8 cellular contexts compared by ENCODE assay signal in the genomic region with DNA sequence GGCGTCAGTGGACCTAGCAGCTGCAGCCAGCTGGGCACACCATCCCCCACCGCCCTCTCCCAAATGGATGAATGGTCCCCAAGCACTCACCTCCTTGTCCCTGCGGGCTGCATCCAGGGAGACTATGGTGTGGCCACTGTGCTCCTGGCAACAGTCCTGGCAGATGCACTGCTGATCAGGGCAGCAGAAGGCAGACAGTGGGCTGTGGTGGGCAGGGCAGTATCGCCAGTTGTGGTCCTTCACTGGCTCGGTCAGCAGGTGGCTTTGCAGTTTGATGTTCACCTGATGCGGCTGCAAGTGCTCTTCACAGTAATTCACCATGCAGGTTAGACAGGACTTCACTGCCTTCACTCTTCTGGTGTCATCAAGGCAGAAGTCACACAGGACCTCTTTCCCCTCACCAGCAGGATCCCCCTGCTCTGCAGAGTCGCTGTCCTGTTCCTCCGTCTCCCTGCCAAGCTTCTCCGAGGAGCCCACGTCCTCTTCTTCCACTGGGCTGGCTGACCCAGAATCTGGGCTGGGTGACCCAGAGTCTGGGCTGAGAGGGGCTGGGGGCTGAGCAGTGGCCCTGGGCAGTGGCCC. TPM values are rescaled to one million over a fixed set of nuclear protein-coding genes. Genes with fewer than 3 reads are reported as not detected.
DNase-seq lines count a peak whose midpoint lies in the region; FAIRE-seq and TF ChIP-seq lines count a peak whose summit lies in the region.

No MANE protein-coding gene starts in this region.

- peak overlapping the region; percentile 48 for H3K9ac ChIP-seq in endothelial cell of umbilical vein (replicated peaks; ENCODE audit: extremely low read depth, insufficient read depth, low read length)

- no peaks in the 10 kb centered on the region for H3K36me3 ChIP-seq in CD4-positive, alpha-beta memory T cell (ENCODE audit: insufficient read depth, low read length)
- H3K36me3 ChIP-seq in endothelial cell of umbilical vein (ENCODE audit: control insufficient read depth in 2 of 2, extremely low read depth in 1 of 2, insufficient read depth in 2 of 2, low read length in 2 of 2) (no peaks in the 10 kb centered on the region), OCI-LY7 (ENCODE audit: insufficient read depth, low read length) (no peaks in the 10 kb centered on the region)

- peaks cover 5 to 33% (median 12%) of the 10 kb centered on the region in 4 donors for H3K4me1 Mint-ChIP-seq in CD4-positive, alpha-beta memory T cell
- H3K4me1 Mint-ChIP-seq in osteocyte (ENCODE audit: unreplicated experiment): peaks cover 69% of the 10 kb centered on the region

- no peaks in the 10 kb centered on the region for H3K9me2 ChIP-seq in OCI-LY7 (ENCODE audit: insufficient read depth, low read length)

- no peaks in the 10 kb centered on the region for H3K27me3 ChIP-seq in CD4-positive, alpha-beta memory T cell (ENCODE audit: insufficient read depth, low read length)
- no peaks in the 10 kb centered on the region for H3K27me3 ChIP-seq in endothelial cell of umbilical vein (ENCODE audit: control insufficient read depth in 2 of 2, insufficient read depth in 2 of 2, low read length in 2 of 2)

- dilution Hi-C loops in endothelial cell of umbilical vein (cut with MboI; ENCODE audit: extremely low pct_ligation_motif_present, low sequenced_read_pairs): no loop called here

- TF ChIP-seq CTCF in endothelial cell of umbilical vein (IDR thresholded peaks at IDR 0.05; ENCODE audit: extremely low read depth in 1 of 2, insufficient read depth in 1 of 2, low read depth in 1 of 2, low read length in 2 of 2) (no peak), osteocyte (IDR thresholded peaks at IDR 0.05) (no peak), OCI-LY7 (conservative IDR thresholded peaks at IDR 0.05; ENCODE audit: low read length) (no peak)

- H3K4me2 ChIP-seq in endothelial cell of umbilical vein (ENCODE audit: insufficient read depth, low read length): peak overlapping the region; percentile 51
- H3K4me2 ChIP-seq in OCI-LY7 (ENCODE audit: low read length): no peak overlapping the region

- H3K27ac Mint-ChIP-seq in CD4-positive, alpha-beta memory T cell: peak overlapping the region in 5 of 7 donors; percentile 46 to 71 (median 59)
- H3K27ac Mint-ChIP-seq in osteocyte (ENCODE audit: unreplicated experiment): peak overlapping the region; percentile 97

- no peaks in the 10 kb centered on the region for H3K9me3 ChIP-seq in CD4-positive, alpha-beta memory T cell (ENCODE audit: control insufficient read depth in 1 of 2, low read length in 2 of 2)
- H3K9me3 ChIP-seq in endothelial cell of umbilical vein (replicated peaks; ENCODE audit: control insufficient read depth, insufficient read depth, low read length): no peaks in the 10 kb centered on the region
- no peaks in the 10 kb centered on the region for H3K9me3 ChIP-seq in OCI-LY7 (ENCODE audit: low read length)

- H3K4me3 Mint-ChIP-seq in CD4-positive, alpha-beta memory T cell: peak overlapping the region; percentile 33 to 81 (median 52)
- H3K4me3 Mint-ChIP-seq in osteocyte (ENCODE audit: unreplicated experiment): peak overlapping the region; percentile 77

- POLR2A ChIA-PET in CD4-positive, alpha-beta memory T cell (lab: Charles Lee; ENCODE audit: partially characterized antibody): no interaction called here
- POLR2A ChIA-PET in endothelial cell of umbilical vein (lab: Charles Lee): interaction anchor here (0.9 kb wide), 1 partner anchor 10 kb away, joined by 3 read pairs; no protein-coding TSS in a partner anchor
- POLR2A ChIA-PET in OCI-LY7 (lab: Charles Lee): no interaction called here

- BruUV-seq in endothelial cell of umbilical vein (replicated peaks; lab: Mats Ljungman, UMichigan) (TSS peak; percentile 39), OCI-LY7 (replicated peaks; lab: Mats Ljungman, UMichigan) (no TSS peak)

- FAIRE-seq in endothelial cell of umbilical vein (lab: Jason Lieb, UNC): no peak

- intact Hi-C loops in CD4-positive, alpha-beta memory T cell (cut with micrococcal nuclease): no loop called here
- intact Hi-C loops in endothelial cell of umbilical vein (cut with micrococcal nuclease) (loop anchor here (1.0 to 2.0 kb wide), 2 partner anchors 33 to 390 kb away; a partner anchor contains a TSS), OCI-LY7 (cut with micrococcal nuclease; ENCODE audit: unreplicated experiment) (no loop called here)

- H3K9me1 ChIP-seq in endothelial cell of umbilical vein (replicated peaks; ENCODE audit: control insufficient read depth, extremely low read depth, insufficient read depth, low read length): no peaks in the 10 kb centered on the region

- H3K36me3 Mint-ChIP-seq in CD4-positive, alpha-beta memory T cell: peaks cover 0 to 1% of the 10 kb centered on the region in 2 donors
- no peaks in the 10 kb centered on the region for H3K36me3 Mint-ChIP-seq in osteocyte (ENCODE audit: unreplicated experiment)

- peak overlapping the region; percentile 37 for H2AFZ ChIP-seq in endothelial cell of umbilical vein (ENCODE audit: low read depth, low read length)
- H2AFZ ChIP-seq in OCI-LY7 (ENCODE audit: low read length): no peak overlapping the region

- TF ChIP-seq POLR2A in endothelial cell of umbilical vein (IDR thresholded peaks at IDR 0.05; ENCODE audit: low read depth, low read length): no peak

- CTCF ChIA-PET in CD4-positive, alpha-beta memory T cell (lab: Charles Lee; ENCODE audit: partially characterized antibody): no interaction called here
- CTCF ChIA-PET in endothelial cell of umbilical vein (lab: Charles Lee): interaction anchor here (0.7 to 1.2 kb wide), 2 partner anchors 48 to 348 kb away, joined by 3 read pairs; a partner anchor contains a TSS
- CTCF ChIA-PET in OCI-LY7 (lab: Charles Lee; ENCODE audit: unreplicated experiment): no interaction called here

- H3K9me3 Mint-ChIP-seq in CD4-positive, alpha-beta memory T cell: peaks cover 0 to 2% (median 0%) of the 10 kb centered on the region in 8 donors
- no peaks in the 10 kb centered on the region for H3K9me3 Mint-ChIP-seq in osteocyte (ENCODE audit: unreplicated experiment)

- H3K79me2 ChIP-seq in endothelial cell of umbilical vein (ENCODE audit: control insufficient read depth, insufficient read depth, low read length) (peaks cover 9% of the 10 kb centered on the region), OCI-LY7 (ENCODE audit: insufficient read depth, low read depth, low read length) (no peaks in the 10 kb centered on the region)

- peak overlapping the region in 1 of 2 donors; percentile 7 for H3K4me3 ChIP-seq in CD4-positive, alpha-beta memory T cell (ENCODE audit: low read length in 2 of 2)
- H3K4me3 ChIP-seq in endothelial cell of umbilical vein (replicated peaks in 1 of 3; ENCODE audit: insufficient read depth in 1 of 3, low read depth in 1 of 3, low read length in 3 of 3): peak overlapping the region; percentile 8 to 59 (median 57)
- H3K4me3 ChIP-seq in OCI-LY7 (ENCODE audit: low read depth, low read length, poor library complexity, severe bottlenecking): no peak overlapping the region

- H3K27me3 Mint-ChIP-seq in CD4-positive, alpha-beta memory T cell: no peaks in the 10 kb centered on the region
- no peaks in the 10 kb centered on the region for H3K27me3 Mint-ChIP-seq in osteocyte (ENCODE audit: unreplicated experiment)

- H4K20me1 ChIP-seq in endothelial cell of umbilical vein (replicated peaks; ENCODE audit: control insufficient read depth, extremely low read depth, insufficient read depth, low read length) (no peaks in the 10 kb centered on the region), OCI-LY7 (ENCODE audit: insufficient read depth, low read length) (no peaks in the 10 kb centered on the region)

- H3K27ac ChIP-seq in CD4-positive, alpha-beta memory T cell (ENCODE audit: low read depth, low read length): no peak overlapping the region
- H3K27ac ChIP-seq in endothelial cell of umbilical vein (ENCODE audit: insufficient read depth, low read depth, low read length): peak overlapping the region; percentile 43
- H3K27ac ChIP-seq in OCI-LY7 (ENCODE audit: low read depth, low read length, poor library complexity, severe bottlenecking): no peak overlapping the region

- DNase-seq in CD4-positive, alpha-beta memory T cell: no peak
- DNase-seq in NCI-H146 treated with DMSO at 0.1 percent for 48 hours (lab: John Stamatoyannopoulos, UW; ENCODE audit: unreplicated experiment) (peak; percentile 8), endothelial cell of umbilical vein (ENCODE audit: low read depth, low spot score) (no peak), osteocyte (ENCODE audit: extremely low spot score, unreplicated experiment) (no peak), GF-D8 (lab: John Stamatoyannopoulos, UW) (no peak), amniotic stem cell (lab: John Stamatoyannopoulos, UW) (no peak), cortex of kidney (lab: John Stamatoyannopoulos, UW) (no peak), OCI-LY7 (ENCODE audit: low spot score) (no peak)

- H3K4me1 ChIP-seq in CD4-positive, alpha-beta memory T cell (ENCODE audit: insufficient read depth, low read length): peaks cover 10% of the 10 kb centered on the region
- H3K4me1 ChIP-seq in endothelial cell of umbilical vein (ENCODE audit: control insufficient read depth, extremely low read depth, insufficient read depth, low read length) (peaks cover 24% of the 10 kb centered on the region), OCI-LY7 (ENCODE audit: insufficient read depth, low read length, poor library complexity, severe bottlenecking) (no peaks in the 10 kb centered on the region)

RNA-seq across cellular contexts. Expression of a gene that starts 31.6 kb away (rescaled TPM):
- under 1 TPM; 0.26 to 0.89 TPM for total RNA-seq in CD4-positive, alpha-beta memory T cell
- not detected for polyA plus RNA-seq in CD4-positive, alpha-beta memory T cell
- 0.90 and 2.5 TPM in 2 replicates for total RNA-seq in endothelial cell of umbilical vein
- 0.80 and 1.3 TPM in 2 replicates for polyA plus RNA-seq in endothelial cell of umbilical vein
- polyA plus RNA-seq in endothelial cell of umbilical vein (2011; cell fraction: cytosol; rRNA removed): 0.09 and 0.17 TPM in 2 replicates
- polyA plus RNA-seq in endothelial cell of umbilical vein (2011; cell fraction: nucleus; rRNA removed): 4.0 and 4.8 TPM in 2 replicates
- 0.40 TPM in 1 of 2 replicates, not detected in the other for polyA plus RNA-seq in endothelial cell of umbilical vein (2012)
- 1.4 and 1.6 TPM in 2 replicates for polyA minus RNA-seq in endothelial cell of umbilical vein
- 2.2 TPM for polyA minus RNA-seq in endothelial cell of umbilical vein (2011; cell fraction: cytosol; rRNA and poly(A)+ RNA removed)
- polyA minus RNA-seq in endothelial cell of umbilical vein (2011; cell fraction: nucleus; rRNA and poly(A)+ RNA removed): 0.63 and 2.9 TPM in 2 replicates
- total RNA-seq in osteocyte: 0.40 TPM in 1 of 2 replicates, not detected in the other
- not detected in 2 replicates for total RNA-seq in OCI-LY7 (2014; rRNA removed; shearing (Covaris generic))
- total RNA-seq in OCI-LY7 (2022): not detected in 2 replicates

RNA-seq across cellular contexts. Expression of a gene that starts 33.0 kb away (rescaled TPM):
- total RNA-seq in CD4-positive, alpha-beta memory T cell: 10 to 100 TPM in 1 of 2 experiments, 1 to 10 TPM in 1; 8.3 to 11.2 TPM
- 1 to 10 TPM; 4.2 to 5.6 TPM for polyA plus RNA-seq in CD4-positive, alpha-beta memory T cell
- total RNA-seq in endothelial cell of umbilical vein (45.5 and 50.3 TPM in 2 replicates), osteocyte (23.5 and 26.3 TPM in 2 replicates), OCI-LY7 (2022) (9.9 and 13.2 TPM in 2 replicates)
- polyA plus RNA-seq in endothelial cell of umbilical vein: 41.2 and 41.7 TPM in 2 replicates
- polyA plus RNA-seq in endothelial cell of umbilical vein (2011; cell fraction: cytosol; rRNA removed): 34.3 and 37.6 TPM in 2 replicates
- polyA plus RNA-seq in endothelial cell of umbilical vein (2011; cell fraction: nucleus; rRNA removed): 27.5 and 30.8 TPM in 2 replicates
- 19.8 and 22.2 TPM in 2 replicates for polyA plus RNA-seq in endothelial cell of umbilical vein (2012)
- 60.6 and 69.4 TPM in 2 replicates for polyA minus RNA-seq in endothelial cell of umbilical vein
- 49.2 TPM for polyA minus RNA-seq in endothelial cell of umbilical vein (2011; cell fraction: cytosol; rRNA and poly(A)+ RNA removed)
- polyA minus RNA-seq in endothelial cell of umbilical vein (2011; cell fraction: nucleus; rRNA and poly(A)+ RNA removed): 17.6 and 22.0 TPM in 2 replicates
- 11.0 and 13.8 TPM in 2 replicates for total RNA-seq in OCI-LY7 (2014; rRNA removed; shearing (Covaris generic))

RNA-seq across cellular contexts. Expression of a gene that starts 48.5 kb away (rescaled TPM):
- total RNA-seq in CD4-positive, alpha-beta memory T cell: 10 to 100 TPM; 30.3 to 35.4 TPM
- 10 to 100 TPM; 10.8 to 13.5 TPM for polyA plus RNA-seq in CD4-positive, alpha-beta memory T cell
- total RNA-seq in endothelial cell of umbilical vein: 37.4 and 46.5 TPM in 2 replicates
- 8.6 and 11.7 TPM in 2 replicates for polyA plus RNA-seq in endothelial cell of umbilical vein
- polyA plus RNA-seq in endothelial cell of umbilical vein (2011; cell fraction: cytosol; rRNA removed): 17.7 and 17.8 TPM in 2 replicates
- 19.2 and 21.9 TPM in 2 replicates for polyA plus RNA-seq in endothelial cell of umbilical vein (2011; cell fraction: nucleus; rRNA removed)
- polyA plus RNA-seq in endothelial cell of umbilical vein (2012): 25.9 and 27.4 TPM in 2 replicates
- 28.3 and 30.6 TPM in 2 replicates for polyA minus RNA-seq in endothelial cell of umbilical vein
- 6.6 TPM for polyA minus RNA-seq in endothelial cell of umbilical vein (2011; cell fraction: cytosol; rRNA and poly(A)+ RNA removed)
- 7.5 and 10.8 TPM in 2 replicates for polyA minus RNA-seq in endothelial cell of umbilical vein (2011; cell fraction: nucleus; rRNA and poly(A)+ RNA removed)
- total RNA-seq in osteocyte: 38.5 and 39.0 TPM in 2 replicates
- total RNA-seq in OCI-LY7 (2014; rRNA removed; shearing (Covaris generic)): 19.2 and 35.2 TPM in 2 replicates
- 32.3 and 35.4 TPM in 2 replicates for total RNA-seq in OCI-LY7 (2022)
